24 cellular contexts compared by ENCODE assay signal in genomic region chr22:49858827-49859226, GRCh38.
"Had no signal": no experiment of that assay in that cellular context is flagged by ENCODE, and none has a peak within 500 bp of the region (broad histone marks: within the 10 kb centered on the region; RNA-seq: fewer than 3 reads in every experiment).

No MANE protein-coding gene starts in this region.

- H3K9me3 ChIP-seq: colonic mucosa, gastrocnemius medialis, heart left ventricle, left ventricle myocardium inferior, thyroid gland, uterus had no signal

- H3K4me3 ChIP-seq: colonic mucosa, gastrocnemius medialis, heart left ventricle, left ventricle myocardium inferior, thyroid gland, uterus had no signal

- H3K4me1 ChIP-seq: colonic mucosa had no signal

- H3K4me3 Mint-ChIP-seq: activated CD4-positive, alpha-beta T cell treated with anti-CD3 and anti-CD28 coated beads, Interleukin-2, amount 10 ng/mL, durations not matched to agents 24 days and 14 days; immature natural killer cell; nephron progenitor cell had no signal

- H3K27me3 ChIP-seq: brain microvascular endothelial cell, colonic mucosa, gastrocnemius medialis, heart left ventricle, thyroid gland, uterus had no signal

- ATAC-seq: esophagus mucosa, gastrocnemius medialis, heart left ventricle had no signal

- H3K27ac Mint-ChIP-seq: activated CD4-positive, alpha-beta T cell treated with anti-CD3 and anti-CD28 coated beads, Interleukin-2, amount 10 ng/mL, durations not matched to agents 24 days and 14 days; nephron progenitor cell; progenitor cell of endocrine pancreas had no signal

- H3K27me3 Mint-ChIP-seq: activated CD4-positive, alpha-beta T cell treated with anti-CD3 and anti-CD28 coated beads, Interleukin-2, amount 10 ng/mL, durations not matched to agents 24 days and 14 days; progenitor cell of endocrine pancreas had no signal

- H3K36me3 ChIP-seq: brain microvascular endothelial cell, colonic mucosa, gastrocnemius medialis, thyroid gland, uterus had no signal

- H3K36me3 Mint-ChIP-seq: immature natural killer cell had no signal

- H3K27ac ChIP-seq: brain microvascular endothelial cell, colonic mucosa, gastrocnemius medialis, heart left ventricle, left ventricle myocardium inferior, thyroid gland, uterus had no signal

- H3K9me3 Mint-ChIP-seq: activated CD4-positive, alpha-beta T cell treated with anti-CD3 and anti-CD28 coated beads, Interleukin-2, amount 10 ng/mL, durations not matched to agents 24 days and 14 days; immature natural killer cell had no signal

- DNase-seq: activated CD4-positive, alpha-beta T cell treated with anti-CD3 and anti-CD28 coated beads, Interleukin-2, amount 10 ng/mL, durations not matched to agents 24 days and 14 days; activated CD4-positive, CD25-positive, alpha-beta regulatory T cell; activated CD8-positive, alpha-beta memory T cell treated with anti-CD3 and anti-CD28 coated beads, Interleukin-2, amount 50 U/mL, for 4 hours; activated T-cell treated with anti-CD3 and anti-CD28 coated beads, Interleukin-2, amount 50 U/mL, for 48 hours; anterior cingulate cortex; brain microvascular endothelial cell; central memory CD4-positive, alpha-beta T cell; colonic mucosa; gastrocnemius medialis; heart left ventricle; immature natural killer cell; kidney glomerular epithelial cell; left ventricle myocardium inferior; mammary epithelial cell; midbrain; nephron progenitor cell; stimulated activated CD4-positive, alpha-beta T cell treated with anti-CD3 and anti-CD28 coated beads, Interleukin-12 subunit alpha, Interleukin-12 subunit beta, amount 100 ng/mL, for 4 hours; stimulated activated CD4-positive, alpha-beta T cell treated with anti-CD3 and anti-CD28 coated beads, Interleukin-1b, Interleukin-23, amount 100 ng/mL, for 48 hours; stimulated activated CD8-positive, alpha-beta memory T cell treated with anti-CD3 and anti-CD28 coated beads, Interleukin-4, amount 100 ng/mL, for 48 hours; stimulated activated naive CD4-positive, alpha-beta T cell treated with Interleukin-2 at 50 U/mL for 16 hours; thyroid gland; uterus had no signal
